ENCODE assay signal across 10 cellular contexts in the genomic region with DNA sequence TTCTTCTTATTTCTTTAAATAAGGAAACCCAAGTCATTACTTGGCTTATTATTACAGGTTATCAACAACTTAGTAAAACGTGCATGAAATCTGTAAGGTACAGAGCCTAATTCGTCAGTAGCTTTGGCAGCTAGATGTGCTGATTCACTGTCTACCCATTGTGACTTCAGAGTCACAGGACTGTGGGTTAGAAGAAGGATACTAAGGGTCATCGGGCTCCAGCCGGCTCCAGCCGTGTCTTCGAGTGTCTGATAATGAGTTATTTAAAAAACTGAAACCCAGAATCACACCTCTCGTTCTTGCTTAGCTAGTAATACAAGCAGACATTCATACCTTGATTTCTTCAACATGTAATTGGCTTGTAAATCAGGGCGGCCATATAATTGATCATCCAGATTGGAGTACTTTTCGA.
DNase-seq lines count a peak whose midpoint lies in the region; TF ChIP-seq lines count a peak whose summit lies in the region.
"Had no signal": no experiment of that assay in that cellular context is flagged by ENCODE, and none has a peak within 500 bp of the region (broad histone marks: within the 10 kb centered on the region; RNA-seq: fewer than 3 reads in every experiment).

No MANE protein-coding gene starts in this region.

- peaks cover 11% of the 10 kb centered on the region for H3K36me3 Mint-ChIP-seq in Caco-2 (ENCODE audit: insufficient read depth, unreplicated experiment)

- in situ Hi-C loops in transverse colon (cut with MboI; ENCODE audit: low pct_ligation_motif_present in 1 of 4, low pct_unique_long_range_greater_than_20kb in 1 of 4, low sequenced_read_pairs in 3 of 4): no loop called here

- BruUV-seq in Caco-2 (replicated peaks; lab: Mats Ljungman, UMichigan): no TSS peak

- CTCF ChIA-PET in Caco-2 (lab: Charles Lee): no interaction called here

- DNase-seq in Caco-2 (no peak), NCI-H226 (peak; percentile 33), epithelial cell of prostate (ENCODE audit: low read depth, low spot score) (no peak), mucosa of gallbladder (ENCODE audit: low spot score) (peak; percentile 39), NCI-H2081 treated with DMSO at 0.1 percent for 48 hours (lab: John Stamatoyannopoulos, UW) (no peak), transverse colon (no peak), NCI-H526 treated with DMSO at 0.1 percent for 48 hours (lab: John Stamatoyannopoulos, UW) (no peak), NCI-H82 (lab: John Stamatoyannopoulos, UW) (no peak)
- DNase-seq: activated T-cell treated with anti-CD3 and anti-CD28 coated beads for 4 hours had no signal

- no peaks in the 10 kb centered on the region for H3K27me3 ChIP-seq in Caco-2 (replicated peaks; ENCODE audit: control insufficient read depth, insufficient read depth, low read length)
- no peaks in the 10 kb centered on the region for H3K27me3 ChIP-seq in transverse colon

- intact Hi-C loops in Caco-2 (cut with micrococcal nuclease; ENCODE audit: unreplicated experiment): no loop called here
- intact Hi-C loops in transverse colon (cut with DNase I; ENCODE audit: low total_unique reads): no loop called here

- TF ChIP-seq EP300 in transverse colon (IDR thresholded peaks at IDR 0.05; ENCODE audit: low read depth): no peak

- TF ChIP-seq CTCF in Caco-2 (IDR thresholded peaks at IDR 0.05; ENCODE audit: insufficient read depth in 1 of 2, low read depth in 1 of 2, low read length in 1 of 2, severe bottlenecking in 1 of 2, unreplicated experiment in 1 of 2): no peak
- TF ChIP-seq CTCF in transverse colon (IDR thresholded peaks at IDR 0.05): no peak

- peaks cover 23% of the 10 kb centered on the region for H3K4me1 Mint-ChIP-seq in Caco-2 (ENCODE audit: low read depth, unreplicated experiment)

- peak overlapping the region; percentile 43 for H3K27ac Mint-ChIP-seq in Caco-2 (ENCODE audit: unreplicated experiment)

- WGBS in transverse colon (ENCODE audit: low coverage in 1 of 2), 2 donors: 75 to 78% methylated on average over 4 to 9 of the region's 9 CpGs

- H3K9me3 ChIP-seq in Caco-2 (no peaks in the 10 kb centered on the region), transverse colon (no peaks in the 10 kb centered on the region)

- no peak overlapping the region for H3K4me3 Mint-ChIP-seq in Caco-2 (ENCODE audit: unreplicated experiment)

- peaks cover 28% of the 10 kb centered on the region for H3K9me3 Mint-ChIP-seq in Caco-2 (ENCODE audit: unreplicated experiment)

- H3K27ac ChIP-seq in epithelial cell of prostate (peak overlapping the region; percentile 44), transverse colon (no peak overlapping the region)
- H3K27ac ChIP-seq: C4-2B had no signal

- POLR2A ChIA-PET in Caco-2 (lab: Charles Lee): no interaction called here

- H3K4me3 ChIP-seq in Caco-2 (ENCODE audit: low read depth, low read length) (no peak overlapping the region), transverse colon (no peak overlapping the region)

- H3K4me1 ChIP-seq in Caco-2 (peaks cover 6% of the 10 kb centered on the region; the same call in 1 of the 2 replicates), transverse colon (peaks cover 0 to 8% (median 0%) of the 10 kb centered on the region in 4 donors)

- TF ChIP-seq POLR2A in transverse colon (IDR thresholded peaks at IDR 0.05): no peak

- no peaks in the 10 kb centered on the region for H3K27me3 Mint-ChIP-seq in Caco-2 (ENCODE audit: insufficient read depth, unreplicated experiment)

- H3K36me3 ChIP-seq in Caco-2 (ENCODE audit: control insufficient read depth, insufficient read depth, low read length) (no peaks in the 10 kb centered on the region), transverse colon (no peaks in the 10 kb centered on the region)

Comparison
In these comparisons a context has a peak if more than half of its experiments do, and no peak if none do; other contexts are left out.
1. DNase-seq: peak in NCI-H226 (single experiment) and mucosa of gallbladder (single experiment); none in Caco-2 (0 of 2), epithelial cell of prostate (single experiment), NCI-H2081 treated with DMSO at 0.1 percent for 48 hours (single experiment), transverse colon (single experiment), NCI-H526 treated with DMSO at 0.1 percent for 48 hours (single experiment) and NCI-H82 (single experiment).